25 cellular contexts compared by ENCODE assay signal in the genomic region with DNA sequence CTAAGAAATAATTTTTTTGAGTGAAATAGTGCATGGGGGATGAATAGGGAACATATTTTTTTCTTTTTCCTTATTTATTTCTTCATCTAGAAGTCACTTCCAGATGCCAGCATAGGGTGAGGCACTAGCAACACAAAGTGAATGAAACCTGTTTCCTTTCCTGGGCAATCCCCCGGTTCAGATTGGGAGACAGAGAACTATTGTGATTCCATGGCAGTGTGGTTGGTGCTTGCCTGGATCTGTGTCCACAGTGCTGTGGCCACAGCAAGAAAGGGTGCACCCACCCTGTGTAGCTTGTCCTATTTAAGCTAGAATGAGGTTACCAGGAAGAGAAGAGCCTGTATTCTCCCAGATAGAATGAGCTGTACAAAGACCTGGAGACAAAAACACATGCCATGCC. TPM values are rescaled to one million over a fixed set of nuclear protein-coding genes. Genes with fewer than 3 reads are reported as not detected.
DNase-seq lines count a peak whose midpoint lies in the region; ATAC-seq, FAIRE-seq and TF ChIP-seq lines count a peak whose summit lies in the region.
"Had no signal": no experiment of that assay in that cellular context is flagged by ENCODE, and none has a peak within 500 bp of the region (broad histone marks: within the 10 kb centered on the region; RNA-seq: fewer than 3 reads in every experiment).

No MANE protein-coding gene starts in this region.

- no peaks in the 10 kb centered on the region for H3K4me1 ChIP-seq in ovary (ENCODE audit: insufficient read depth)
- H3K4me1 ChIP-seq: A549; BE2C; BLaER1 treated with 17β-estradiol and CSF1 and Interleukin-3, amounts not matched to agents 10 nM and 100 nM had no signal

- H3K27ac Mint-ChIP-seq in Calu3 (ENCODE audit: unreplicated experiment), result no peak overlapping the region
- H3K27ac Mint-ChIP-seq: CD4-positive, alpha-beta memory T cell; GM23338; H9 had no signal

- TF ChIP-seq CTCF in Calu3 (IDR thresholded peaks at IDR 0.05; ENCODE audit: unreplicated experiment) (no peak), bronchial epithelial cell (IDR thresholded peaks at IDR 0.05; ENCODE audit: insufficient read depth, low read length, severe bottlenecking) (no peak), ovary (IDR thresholded peaks at IDR 0.05) (no peak)

- no peak for TF ChIP-seq EP300 in ovary (IDR thresholded peaks at IDR 0.05)

- H3K4me3 ChIP-seq in bronchial epithelial cell (ENCODE audit: low read depth, low read length) (no peak overlapping the region), ovary (no peak overlapping the region)
- H3K4me3 ChIP-seq: A549; BLaER1 treated with 17β-estradiol and CSF1 and Interleukin-3, amounts not matched to agents 10 nM and 100 nM; GM12878; GM23338 had no signal

- intact Hi-C loops in Calu3 (cut with micrococcal nuclease; ENCODE audit: unreplicated experiment), result loop anchor here (5.0 kb wide), 1 partner anchor 257 kb away; the partner anchor contains the start of gene RFPL3
- intact Hi-C loops in ovary (cut with DNase I), result no loop called here

- CTCF ChIA-PET in Calu3 (lab: Charles Lee), result interaction anchor here (1.7 kb wide), 1 partner anchor 130 kb away, joined by 4 read pairs; no protein-coding TSS in a partner anchor

- no peaks in the 10 kb centered on the region for H3K27me3 Mint-ChIP-seq in Calu3 (ENCODE audit: unreplicated experiment)

- ATAC-seq in esophagus mucosa, result peak; percentile 33
- ATAC-seq: A549, GM12878, GM23338, HCT116 had no signal

- peak; percentile 72 for FAIRE-seq in bronchial epithelial cell (lab: Jason Lieb, UNC)
- FAIRE-seq: A549, GM12878, GM19239 had no signal

- no peak overlapping the region for H3K27ac ChIP-seq in ovary
- H3K27ac ChIP-seq: A549; BLaER1 treated with 17β-estradiol and CSF1 and Interleukin-3, amounts not matched to agents 10 nM and 100 nM had no signal

- H3K9me3 ChIP-seq in ovary, result no peaks in the 10 kb centered on the region
- H3K9me3 ChIP-seq: A549; BE2C; BLaER1 treated with 17β-estradiol and CSF1 and Interleukin-3, amounts not matched to agents 10 nM and 100 nM had no signal

- H3K9me3 Mint-ChIP-seq in Calu3 (ENCODE audit: low read depth, unreplicated experiment), result no peaks in the 10 kb centered on the region
- H3K9me3 Mint-ChIP-seq: CD14-positive monocyte; CD4-positive, alpha-beta memory T cell; GM23338; H9 had no signal

- no peaks in the 10 kb centered on the region for H3K36me3 Mint-ChIP-seq in Calu3 (ENCODE audit: insufficient read depth, unreplicated experiment)
- H3K36me3 Mint-ChIP-seq: CD14-positive monocyte; CD4-positive, alpha-beta memory T cell had no signal

- BruUV-seq in Calu3 (replicated peaks; lab: Mats Ljungman, UMichigan), result no TSS peak

- H3K27me3 ChIP-seq in bronchial epithelial cell (ENCODE audit: control insufficient read depth, insufficient read depth, low read length), result peaks cover 5% of the 10 kb centered on the region
- H3K27me3 ChIP-seq in ovary, result no peaks in the 10 kb centered on the region
- H3K27me3 ChIP-seq: BE2C; BLaER1 treated with 17β-estradiol and CSF1 and Interleukin-3, amounts not matched to agents 10 nM and 100 nM had no signal

- TF ChIP-seq POLR2A in ovary (IDR thresholded peaks at IDR 0.05), result no peak

- 40 to 56% (median 56%) methylated on average over 1 of the region's 1 CpG for whole genome bisulfite sequencing in ovary, 3 donors

- no peak overlapping the region for H3K4me3 Mint-ChIP-seq in Calu3 (ENCODE audit: low read depth, unreplicated experiment)
- H3K4me3 Mint-ChIP-seq: CD14-positive monocyte; CD4-positive, alpha-beta memory T cell; GM23338; H9 had no signal

- H3K4me1 Mint-ChIP-seq in Calu3 (ENCODE audit: low read depth, unreplicated experiment), result peaks cover 18% of the 10 kb centered on the region
- H3K4me1 Mint-ChIP-seq: CD14-positive monocyte; CD4-positive, alpha-beta memory T cell; GM23338; H9 had no signal

- peak; percentile 58 for DNase-seq in Calu3
- DNase-seq in bronchial epithelial cell (ENCODE audit: low read depth), result no peak
- DNase-seq in CD1c-positive myeloid dendritic cell (ENCODE audit: extremely low spot score), result no peak
- DNase-seq in NCI-H128 (lab: John Stamatoyannopoulos, UW; ENCODE audit: unreplicated experiment), result no peak
- DNase-seq in ovary, result no peak
- DNase-seq: 8988T; ACHN; AML-193; BE2C; CD4-positive, alpha-beta memory T cell; COR-L47; DMS 273 treated with DMSO at 0.1 percent for 48 hours; DMS79; EL; GDM1; H9 had no signal

- no peaks in the 10 kb centered on the region for H3K36me3 ChIP-seq in bronchial epithelial cell (ENCODE audit: control insufficient read depth, insufficient read depth, low read length)
- no peaks in the 10 kb centered on the region for H3K36me3 ChIP-seq in ovary
- H3K36me3 ChIP-seq: BE2C; BLaER1 treated with 17β-estradiol and CSF1 and Interleukin-3, amounts not matched to agents 10 nM and 100 nM had no signal

RNA-seq across cellular contexts. Expression of gene SLC5A1, which starts 57.6 kb away (rescaled TPM):
- 7.5 and 8.6 TPM in 2 replicates for total RNA-seq in Calu3 (2022)
- total RNA-seq in bronchial epithelial cell, result 0.26 and 0.90 TPM in 2 replicates
- total RNA-seq in esophagus mucosa, result 8.1 TPM
- 1 to 10 TPM in 3 of 7 donors, under 1 TPM in 1, not detected in 3; 0.56 to 1.8 (median 1.3) TPM for total RNA-seq in ovary
- polyA plus RNA-seq in ovary, result under 1 TPM in 1 of 2 donors, not detected in 1; 0.05 TPM
- total RNA-seq: CD4-positive, alpha-beta memory T cell; GM12878; H4; H9 had no signal
- polyA plus RNA-seq: CD14-positive monocyte; CD4-positive, alpha-beta memory T cell; GM23338 had no signal

RNA-seq across cellular contexts. Expression of gene C22orf42, which starts 58.4 kb away (rescaled TPM):
- total RNA-seq in Calu3 (2022), result not detected in 2 replicates
- total RNA-seq in bronchial epithelial cell, result not detected in 2 replicates
- total RNA-seq in esophagus mucosa, result not detected
- total RNA-seq in ovary, result not detected
- polyA plus RNA-seq in ovary, result not detected
- total RNA-seq: CD4-positive, alpha-beta memory T cell; GM12878; H4; H9 had no signal
- polyA plus RNA-seq: A549; CD4-positive, alpha-beta memory T cell; GM12878 had no signal
